Comparison of ENCODE assay signal across 9 cellular contexts in genomic region chr17:78748048-78748729, GRCh38. TPM values are rescaled to one million over a fixed set of nuclear protein-coding genes. Genes with fewer than 3 reads are reported as not detected.
DNase-seq lines count a peak whose midpoint lies in the region; ATAC-seq, FAIRE-seq and TF ChIP-seq lines count a peak whose summit lies in the region.
"Had no signal": no experiment of that assay in that cellular context is flagged by ENCODE, and none has a peak within 500 bp of the region (broad histone marks: within the 10 kb centered on the region; RNA-seq: fewer than 3 reads in every experiment).

No MANE protein-coding gene starts in this region.

- no peak for FAIRE-seq in endothelial cell of umbilical vein (lab: Jason Lieb, UNC)

- CTCF ChIA-PET in activated CD8-positive, alpha-beta memory T cell treated with anti-CD3 and anti-CD28 coated beads, Interleukin-2, amount 10 ng/mL, durations not matched to agents 7 days and 5 days (lab: Charles Lee) = interaction anchor here (0.7 to 5.0 kb wide), 16 partner anchors 8 to 71 kb away, joined by 3 to 35 read pairs (median 4); no protein-coding TSS in a partner anchor
- CTCF ChIA-PET in endothelial cell of umbilical vein (lab: Charles Lee) = interaction anchor here (0.7 to 3.2 kb wide), 6 partner anchors 11 to 251 kb away, joined by 3 to 14 read pairs (median 4); no protein-coding TSS in a partner anchor

- intact Hi-C loops in endothelial cell of umbilical vein (cut with micrococcal nuclease) = no loop called here

- peaks cover 93% of the 10 kb centered on the region for H3K4me1 Mint-ChIP-seq in activated CD8-positive, alpha-beta memory T cell treated with anti-CD3 and anti-CD28 coated beads, Interleukin-2, amount 10 ng/mL, durations not matched to agents 7 days and 5 days

- peaks cover 9% of the 10 kb centered on the region for H3K4me1 ChIP-seq in endothelial cell of umbilical vein (ENCODE audit: control insufficient read depth, extremely low read depth, insufficient read depth, low read length)

- H2AFZ ChIP-seq in endothelial cell of umbilical vein (ENCODE audit: low read depth, low read length) = no peak overlapping the region

- H3K9me3 ChIP-seq in endothelial cell of umbilical vein (replicated peaks; ENCODE audit: control insufficient read depth, insufficient read depth, low read length) = no peaks in the 10 kb centered on the region

- BruUV-seq in endothelial cell of umbilical vein (replicated peaks; lab: Mats Ljungman, UMichigan) = no TSS peak

- no peaks in the 10 kb centered on the region for H3K9me3 Mint-ChIP-seq in activated CD8-positive, alpha-beta memory T cell treated with anti-CD3 and anti-CD28 coated beads, Interleukin-2, amount 10 ng/mL, durations not matched to agents 7 days and 5 days (ENCODE audit: low read depth)

- POLR2A ChIA-PET in endothelial cell of umbilical vein (lab: Charles Lee) = no interaction called here

- H3K79me2 ChIP-seq in endothelial cell of umbilical vein (ENCODE audit: control insufficient read depth, insufficient read depth, low read length) = peaks cover 3% of the 10 kb centered on the region

- peak overlapping the region; percentile 9 for H3K4me2 ChIP-seq in endothelial cell of umbilical vein (ENCODE audit: insufficient read depth, low read length)

- no peak overlapping the region for H3K9ac ChIP-seq in endothelial cell of umbilical vein (replicated peaks; ENCODE audit: extremely low read depth, insufficient read depth, low read length)

- H3K27ac ChIP-seq in endothelial cell of umbilical vein (ENCODE audit: insufficient read depth, low read depth, low read length) = no peak overlapping the region
- H3K27ac ChIP-seq: C4-2B had no signal

- H3K4me3 Mint-ChIP-seq in activated CD8-positive, alpha-beta memory T cell treated with anti-CD3 and anti-CD28 coated beads, Interleukin-2, amount 10 ng/mL, durations not matched to agents 7 days and 5 days = peak overlapping the region; percentile 69

- no peaks in the 10 kb centered on the region for H4K20me1 ChIP-seq in endothelial cell of umbilical vein (replicated peaks; ENCODE audit: control insufficient read depth, extremely low read depth, insufficient read depth, low read length)

- peaks cover 13% of the 10 kb centered on the region for H3K36me3 Mint-ChIP-seq in activated CD8-positive, alpha-beta memory T cell treated with anti-CD3 and anti-CD28 coated beads, Interleukin-2, amount 10 ng/mL, durations not matched to agents 7 days and 5 days

- H3K9me1 ChIP-seq in endothelial cell of umbilical vein (replicated peaks; ENCODE audit: control insufficient read depth, extremely low read depth, insufficient read depth, low read length) = no peaks in the 10 kb centered on the region

- no peaks in the 10 kb centered on the region for H3K27me3 Mint-ChIP-seq in activated CD8-positive, alpha-beta memory T cell treated with anti-CD3 and anti-CD28 coated beads, Interleukin-2, amount 10 ng/mL, durations not matched to agents 7 days and 5 days

- H3K4me3 ChIP-seq in endothelial cell of umbilical vein (replicated peaks in 1 of 3; ENCODE audit: insufficient read depth in 1 of 3, low read depth in 1 of 3, low read length in 3 of 3) = no peak overlapping the region

- DNase-seq in activated CD8-positive, alpha-beta memory T cell treated with anti-CD3 and anti-CD28 coated beads, Interleukin-2, amount 10 ng/mL, durations not matched to agents 7 days and 5 days = peak; percentile 77
- DNase-seq in activated CD8-positive, alpha-beta memory T cell treated with anti-CD3 and anti-CD28 coated beads, Interleukin-2, amount 50 U/mL, for 48 hours = no peak
- DNase-seq in NCI-H146 (lab: John Stamatoyannopoulos, UW) (peak; percentile 64), endothelial cell of umbilical vein (ENCODE audit: low read depth, low spot score) (no peak), SKM-1 (lab: John Stamatoyannopoulos, UW; ENCODE audit: unreplicated experiment) (no peak), cortex of kidney (lab: John Stamatoyannopoulos, UW) (no peak)
- peak; percentile 65 for DNase-seq in stimulated activated CD8-positive, alpha-beta memory T cell treated with anti-CD3 and anti-CD28 coated beads, Interleukin-4, amount 100 ng/mL, for 48 hours

- no peaks in the 10 kb centered on the region for H3K36me3 ChIP-seq in endothelial cell of umbilical vein (ENCODE audit: control insufficient read depth in 2 of 2, extremely low read depth in 1 of 2, insufficient read depth in 2 of 2, low read length in 2 of 2)

- dilution Hi-C loops in endothelial cell of umbilical vein (cut with MboI; ENCODE audit: extremely low pct_ligation_motif_present, low sequenced_read_pairs) = no loop called here

- peak; percentile 58 for ATAC-seq in activated CD8-positive, alpha-beta memory T cell treated with anti-CD3 and anti-CD28 coated beads, Interleukin-2, amount 10 ng/mL, durations not matched to agents 7 days and 5 days
- no peak for ATAC-seq in GM18868 (IDR thresholded peaks at IDR 0.05; ENCODE audit: unreplicated experiment)

- H3K27ac Mint-ChIP-seq in activated CD8-positive, alpha-beta memory T cell treated with anti-CD3 and anti-CD28 coated beads, Interleukin-2, amount 10 ng/mL, durations not matched to agents 7 days and 5 days = peak overlapping the region; percentile 89

- TF ChIP-seq POLR2A in endothelial cell of umbilical vein (IDR thresholded peaks at IDR 0.05; ENCODE audit: low read depth, low read length) = no peak

- TF ChIP-seq CTCF in endothelial cell of umbilical vein (IDR thresholded peaks at IDR 0.05; ENCODE audit: extremely low read depth in 1 of 2, insufficient read depth in 1 of 2, low read depth in 1 of 2, low read length in 2 of 2) = no peak

- H3K27me3 ChIP-seq in endothelial cell of umbilical vein (ENCODE audit: control insufficient read depth in 2 of 2, insufficient read depth in 2 of 2, low read length in 2 of 2) = no peaks in the 10 kb centered on the region

TF ChIP-seq in endothelial cell of umbilical vein, 7 proteins besides CTCF, POLR2A, EP300 and RAD21:
- TF ChIP-seq FOS (IDR thresholded peaks at IDR 0.05; ENCODE audit: borderline replicate concordance, insufficient read depth, low read length) (no peak), GATA2 (IDR thresholded peaks at IDR 0.05; ENCODE audit: insufficient read depth, insufficient read length, low read depth, low read length) (no peak), EZH2 (IDR thresholded peaks at IDR 0.05; ENCODE audit: borderline replicate concordance, low read depth, low read length, severe bottlenecking) (no peak), MYC (IDR thresholded peaks at IDR 0.05; ENCODE audit: low read depth, low read length) (no peak), MAX (IDR thresholded peaks at IDR 0.05; ENCODE audit: insufficient read depth, insufficient read length) (no peak), POLR2AphosphoS5 (IDR thresholded peaks at IDR 0.05; ENCODE audit: insufficient read depth, low read depth, low read length) (no peak), JUN (IDR thresholded peaks at IDR 0.05; ENCODE audit: borderline replicate concordance, insufficient read depth, insufficient read length, low read depth) (no peak)

RNA-seq across cellular contexts. Expression of gene CYTH1, which starts 33.9 kb away (rescaled TPM):
- total RNA-seq in activated CD8-positive, alpha-beta memory T cell treated with anti-CD3 and anti-CD28 coated beads, Interleukin-2, amount 10 ng/mL, durations not matched to agents 7 days and 5 days = 100 to 1,000 TPM; 151 to 156 TPM
- total RNA-seq in endothelial cell of umbilical vein = 49.9 and 54.2 TPM in 2 replicates
- 34.5 and 35.9 TPM in 2 replicates for polyA plus RNA-seq in endothelial cell of umbilical vein
- 25.4 and 26.5 TPM in 2 replicates for polyA plus RNA-seq in endothelial cell of umbilical vein (2011; cell fraction: cytosol; rRNA removed)
- 185 and 215 TPM in 2 replicates for polyA plus RNA-seq in endothelial cell of umbilical vein (2011; cell fraction: nucleus; rRNA removed)
- 37.3 and 37.4 TPM in 2 replicates for polyA plus RNA-seq in endothelial cell of umbilical vein (2012)
- 57.1 and 60.9 TPM in 2 replicates for polyA minus RNA-seq in endothelial cell of umbilical vein
- polyA minus RNA-seq in endothelial cell of umbilical vein (2011; cell fraction: cytosol; rRNA and poly(A)+ RNA removed) = 3.9 TPM
- 50.5 and 74.1 TPM in 2 replicates for polyA minus RNA-seq in endothelial cell of umbilical vein (2011; cell fraction: nucleus; rRNA and poly(A)+ RNA removed)

Comparison
In these comparisons a context has a peak if more than half of its experiments do, and no peak if none do; other contexts are left out.
1. DNase-seq: peak in activated CD8-positive, alpha-beta memory T cell treated with anti-CD3 and anti-CD28 coated beads, Interleukin-2, amount 10 ng/mL, durations not matched to agents 7 days and 5 days (single experiment), NCI-H146 (single experiment) and stimulated activated CD8-positive, alpha-beta memory T cell treated with anti-CD3 and anti-CD28 coated beads, Interleukin-4, amount 100 ng/mL, for 48 hours (single experiment); none in activated CD8-positive, alpha-beta memory T cell treated with anti-CD3 and anti-CD28 coated beads, Interleukin-2, amount 50 U/mL, for 48 hours (single experiment), endothelial cell of umbilical vein (single experiment), SKM-1 (single experiment) and cortex of kidney (single experiment).